In the genomic region with DNA sequence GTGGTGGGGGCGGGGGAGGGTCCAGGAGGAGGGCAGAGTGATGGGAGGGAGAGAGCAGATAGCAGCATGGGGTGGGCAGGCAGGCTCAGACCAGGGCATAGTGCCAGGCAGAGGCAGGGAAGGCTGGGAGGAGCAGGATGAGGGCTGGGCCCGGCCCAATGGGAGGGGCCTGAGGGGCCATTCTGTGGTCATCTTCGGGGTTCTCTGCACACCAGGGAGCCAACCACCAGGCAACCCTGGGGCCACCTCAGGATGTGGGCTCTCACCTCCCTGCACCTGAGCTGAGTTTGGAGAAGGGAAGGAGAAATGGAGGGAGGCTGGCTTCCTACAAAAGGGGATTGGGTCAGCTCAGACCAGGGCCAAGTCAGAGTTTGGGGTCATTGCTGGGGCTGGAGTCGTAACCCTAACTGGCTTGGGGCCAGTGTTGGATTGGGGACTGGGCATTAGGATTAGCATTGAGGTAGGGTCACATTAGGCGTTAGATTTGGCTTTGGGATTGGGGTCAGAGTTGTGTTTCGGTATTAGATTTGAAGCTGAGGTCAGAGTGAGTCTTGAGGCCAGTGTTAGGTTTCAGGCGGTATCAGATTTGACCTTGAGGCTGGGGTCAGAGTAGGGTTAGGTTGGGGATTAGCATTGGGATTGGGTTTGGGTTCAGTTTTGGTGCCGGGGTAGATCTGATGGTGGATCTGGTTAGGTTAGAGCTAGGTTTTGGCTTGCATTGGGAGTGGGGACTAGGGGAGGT, we compare ENCODE assay signal across 1 cellular context.
TF ChIP-seq lines count a peak whose summit lies in the region.

No MANE protein-coding gene starts in this region.

TF ChIP-seq in HCT116, 20 proteins besides CTCF, POLR2A, EP300 and RAD21:
- no peak for TF ChIP-seq ZNF274 (IDR thresholded peaks at IDR 0.05; ENCODE audit: low read depth, low read length)
- TF ChIP-seq YY1 (IDR thresholded peaks at IDR 0.05; ENCODE audit: extremely low read depth, insufficient replicate concordance, low read depth, low read length): no peak
- TF ChIP-seq SIN3A (IDR thresholded peaks at IDR 0.05; ENCODE audit: low read depth): no peak
- TF ChIP-seq POLR2AphosphoS5 (IDR thresholded peaks at IDR 0.05; ENCODE audit: low read depth, low read length): no peak
- TF ChIP-seq CEBPB (IDR thresholded peaks at IDR 0.05; ENCODE audit: low read depth): no peak
- TF ChIP-seq SP1 (IDR thresholded peaks at IDR 0.05; ENCODE audit: low read depth): no peak
- no peak for TF ChIP-seq CBX3 (IDR thresholded peaks at IDR 0.05; ENCODE audit: low read depth)
- no peak for TF ChIP-seq SRF (IDR thresholded peaks at IDR 0.05; ENCODE audit: low read depth)
